In genomic region chr5:126694403-126694802, GRCh38 we compare ENCODE assay signal across 13 cellular contexts.
"Had no signal": no experiment of that assay in that cellular context is flagged by ENCODE, and none has a peak within 500 bp of the region (broad histone marks: within the 10 kb centered on the region; RNA-seq: fewer than 3 reads in every experiment).

No MANE protein-coding gene starts in this region.

- H3K9me3 ChIP-seq: colonic mucosa, lower lobe of right lung, right atrium auricular region, upper lobe of right lung had no signal

- H3K27me3 Mint-ChIP-seq: activated CD8-positive, alpha-beta T cell treated with anti-CD3 and anti-CD28 coated beads for 36 hours; naive thymus-derived CD4-positive, alpha-beta T cell had no signal

- H3K4me3 Mint-ChIP-seq: activated CD8-positive, alpha-beta T cell treated with anti-CD3 and anti-CD28 coated beads for 36 hours; activated T-cell treated with anti-CD3 and anti-CD28 coated beads, Interleukin-2, amount 50 U/mL, for 72 hours; naive thymus-derived CD4-positive, alpha-beta T cell had no signal

- H3K36me3 Mint-ChIP-seq: naive thymus-derived CD4-positive, alpha-beta T cell had no signal

- H3K27ac Mint-ChIP-seq: activated CD8-positive, alpha-beta T cell treated with anti-CD3 and anti-CD28 coated beads for 36 hours; activated T-cell treated with anti-CD3 and anti-CD28 coated beads, Interleukin-2, amount 50 U/mL, for 72 hours; naive thymus-derived CD4-positive, alpha-beta T cell had no signal

- H3K9me3 Mint-ChIP-seq: activated CD8-positive, alpha-beta T cell treated with anti-CD3 and anti-CD28 coated beads for 36 hours; activated T-cell treated with anti-CD3 and anti-CD28 coated beads, Interleukin-2, amount 50 U/mL, for 72 hours; naive thymus-derived CD4-positive, alpha-beta T cell had no signal

- H3K4me1 ChIP-seq: colonic mucosa, lower lobe of right lung, right atrium auricular region, upper lobe of right lung had no signal

- ATAC-seq: activated CD8-positive, alpha-beta T cell treated with anti-CD3 and anti-CD28 coated beads for 36 hours; activated T-cell treated with anti-CD3 and anti-CD28 coated beads, Interleukin-2, amount 50 U/mL, for 72 hours; lower lobe of right lung; naive thymus-derived CD4-positive, alpha-beta T cell; stimulated activated naive CD8-positive, alpha-beta T cell treated with anti-CD3 and anti-CD28 coated beads, Interleukin-15, Interleukin-2, amounts not matched to agents 100 U/mL and 50 U/mL, for 24 hours; upper lobe of right lung had no signal

- H3K4me3 ChIP-seq: colonic mucosa, lower lobe of right lung, right atrium auricular region, upper lobe of right lung had no signal

- H3K27me3 ChIP-seq: colonic mucosa, right atrium auricular region, upper lobe of right lung had no signal

- H3K27ac ChIP-seq: colonic mucosa, lower lobe of right lung, right atrium auricular region, upper lobe of right lung had no signal

- DNase-seq: activated CD4-positive, alpha-beta T cell treated with anti-CD3 and anti-CD28 coated beads for 4 hours; activated CD8-positive, alpha-beta memory T cell treated with anti-CD3 and anti-CD28 coated beads, Interleukin-2, amount 50 U/mL, for 4 hours; activated CD8-positive, alpha-beta T cell treated with anti-CD3 and anti-CD28 coated beads for 36 hours; activated gamma-delta T cell treated with Interleukin-2 at 50 U/mL for 16 hours; activated T-cell treated with anti-CD3 and anti-CD28 coated beads, Interleukin-2, amount 50 U/mL, for 72 hours; colonic mucosa; lower lobe of right lung; naive thymus-derived CD4-positive, alpha-beta T cell; posterior cingulate gyrus; stimulated activated CD4-positive, alpha-beta T cell treated with anti-CD3 and anti-CD28 coated beads, Interleukin-1b, Interleukin-23, amount 100 ng/mL, for 48 hours; stimulated activated naive CD8-positive, alpha-beta T cell treated with anti-CD3 and anti-CD28 coated beads, Interleukin-15, Interleukin-2, amounts not matched to agents 100 U/mL and 50 U/mL, for 24 hours; upper lobe of right lung had no signal

- H3K36me3 ChIP-seq: colonic mucosa, lower lobe of right lung, right atrium auricular region, upper lobe of right lung had no signal
